ENCODE assay signal across 18 cellular contexts in the genomic region with DNA sequence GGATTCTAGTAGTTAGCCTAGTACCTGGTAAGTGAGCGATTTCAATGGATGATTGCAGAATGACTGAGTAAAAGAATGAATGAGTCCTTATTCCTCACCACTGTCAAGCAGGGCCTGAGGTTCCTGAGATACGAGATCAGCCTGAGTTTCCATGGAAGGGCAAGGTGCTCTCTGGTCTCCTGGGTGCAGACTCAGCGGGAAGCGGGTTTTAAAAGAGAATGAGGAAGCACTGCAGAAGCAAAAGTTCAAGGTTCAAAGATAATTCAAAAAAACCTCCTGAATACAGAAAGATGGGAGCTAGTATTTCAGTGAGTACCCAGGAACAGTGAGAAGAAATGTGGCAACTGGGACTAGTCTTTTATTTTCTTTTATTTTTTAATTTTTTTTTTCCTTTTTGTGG.
"Had no signal": no experiment of that assay in that cellular context is flagged by ENCODE, and none has a peak within 500 bp of the region (broad histone marks: within the 10 kb centered on the region; RNA-seq: fewer than 3 reads in every experiment).

No MANE protein-coding gene starts in this region.

- H3K4me3 Mint-ChIP-seq: activated B cell treated with CpG ODN at 0.5 μM for 24 hours; activated CD4-positive, alpha-beta memory T cell treated with anti-CD3 and anti-CD28 coated beads, Interleukin-2, amount 10 ng/mL, durations not matched to agents 7 days and 5 days; activated CD8-positive, alpha-beta memory T cell treated with anti-CD3 and anti-CD28 coated beads, Interleukin-2, amount 10 ng/mL, durations not matched to agents 7 days and 5 days; activated T-helper 17 cell treated with anti-CD3 and anti-CD28 coated beads, Interleukin-2, amount 50 U/mL, for 72 hours; central memory CD8-positive, alpha-beta T cell had no signal

- H3K27me3 Mint-ChIP-seq: activated B cell treated with CpG ODN at 0.5 μM for 24 hours; activated CD4-positive, alpha-beta memory T cell treated with anti-CD3 and anti-CD28 coated beads, Interleukin-2, amount 10 ng/mL, durations not matched to agents 7 days and 5 days; activated CD8-positive, alpha-beta memory T cell treated with anti-CD3 and anti-CD28 coated beads, Interleukin-2, amount 10 ng/mL, durations not matched to agents 7 days and 5 days; activated T-helper 17 cell treated with anti-CD3 and anti-CD28 coated beads, Interleukin-2, amount 50 U/mL, for 72 hours; central memory CD8-positive, alpha-beta T cell; naive B cell had no signal

- H3K27ac Mint-ChIP-seq: activated B cell treated with CpG ODN at 0.5 μM for 24 hours; activated CD4-positive, alpha-beta memory T cell treated with anti-CD3 and anti-CD28 coated beads, Interleukin-2, amount 10 ng/mL, durations not matched to agents 7 days and 5 days; activated CD8-positive, alpha-beta memory T cell treated with anti-CD3 and anti-CD28 coated beads, Interleukin-2, amount 10 ng/mL, durations not matched to agents 7 days and 5 days; activated T-helper 17 cell treated with anti-CD3 and anti-CD28 coated beads, Interleukin-2, amount 50 U/mL, for 72 hours had no signal

- ATAC-seq: activated CD8-positive, alpha-beta memory T cell treated with anti-CD3 and anti-CD28 coated beads, Interleukin-2, amount 10 ng/mL, durations not matched to agents 7 days and 5 days; activated T-helper 17 cell treated with anti-CD3 and anti-CD28 coated beads, Interleukin-2, amount 50 U/mL, for 72 hours; esophagus mucosa; gastroesophageal sphincter; heart left ventricle; left ventricle myocardium superior had no signal

- H3K4me3 ChIP-seq: gastroesophageal sphincter, heart left ventricle, SK-N-MC, testis had no signal

- DNase-seq: activated B cell treated with CpG ODN at 0.5 μM for 24 hours; activated CD4-positive, alpha-beta memory T cell treated with anti-CD3 and anti-CD28 coated beads, Interleukin-2, amount 10 ng/mL, durations not matched to agents 7 days and 5 days; activated CD4-positive, alpha-beta T cell treated with anti-CD3 and anti-CD28 coated beads for 4 hours; activated CD8-positive, alpha-beta memory T cell treated with anti-CD3 and anti-CD28 coated beads, Interleukin-2, amount 10 ng/mL, durations not matched to agents 7 days and 5 days; activated naive CD4-positive, alpha-beta T cell; brain microvascular endothelial cell; cortex of kidney; heart left ventricle; left ventricle myocardium superior; naive B cell; nucleus accumbens; stimulated activated CD4-positive, alpha-beta T cell treated with anti-CD3 and anti-CD28 coated beads, Interleukin-1b, Interleukin-23, amount 100 ng/mL, for 48 hours; testis had no signal
